ENCODE assay signal across 8 cellular contexts in the genomic region with DNA sequence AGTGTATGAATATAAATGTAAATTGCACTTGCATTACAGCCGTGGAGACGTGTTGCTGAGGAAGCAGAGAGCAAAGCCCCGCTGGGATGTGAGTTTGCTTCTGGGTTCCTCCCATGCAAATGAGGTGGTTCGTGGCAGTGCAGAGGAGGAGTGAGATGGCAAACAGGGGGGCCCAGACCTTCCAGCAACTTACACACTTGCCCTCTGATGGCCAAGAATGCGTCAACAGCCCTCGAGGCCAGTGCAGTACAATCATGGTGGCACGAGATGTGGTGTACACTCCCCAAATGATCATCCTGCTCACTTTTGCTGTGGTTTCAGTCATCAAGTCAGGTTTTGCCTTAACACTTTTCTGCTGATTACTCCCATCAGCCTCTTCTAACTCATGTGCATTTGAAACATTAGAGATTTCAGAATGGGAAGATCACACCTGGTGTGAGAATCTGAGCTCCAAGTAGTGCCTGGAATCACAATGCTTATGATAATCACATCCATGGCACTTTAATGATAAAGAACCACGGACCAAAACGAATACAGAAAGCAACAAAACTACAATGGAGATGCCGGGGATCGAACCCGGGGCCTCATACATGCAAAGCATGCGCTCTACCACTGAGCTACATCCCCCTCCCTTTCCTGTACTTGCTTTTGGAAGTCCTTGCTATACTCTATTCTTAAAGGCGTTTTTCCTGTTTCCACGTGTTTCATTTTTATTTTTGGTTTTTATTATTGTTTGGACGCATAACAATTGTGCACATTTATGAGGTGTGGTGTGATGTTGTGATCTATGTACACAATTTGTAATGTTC. TPM values are rescaled to one million over a fixed set of nuclear protein-coding genes. Genes with fewer than 3 reads are reported as not detected.
A peak's percentile ranks its signal among the peaks of the same experiment; 100 is the strongest.
DNase-seq lines count a peak whose midpoint lies in the region; ATAC-seq lines count a peak whose summit lies in the region.

No MANE protein-coding gene starts in this region.

- H3K18ac ChIP-seq in trophoblast cell (ENCODE audit: low read length), result peak overlapping the region; percentile 28

- H3K4me1 ChIP-seq in CD8-positive, alpha-beta memory T cell (ENCODE audit: insufficient read depth, low read length), result peaks cover 58% of the 10 kb centered on the region
- H3K4me1 ChIP-seq in trophoblast cell (ENCODE audit: control insufficient read depth in 1 of 2, insufficient read depth in 2 of 2, low read length in 2 of 2), result peaks cover 15 to 23% of the 10 kb centered on the region in 2 experiments

- H3K9me3 ChIP-seq in CD8-positive, alpha-beta memory T cell (ENCODE audit: low read length), result no peaks in the 10 kb centered on the region
- H3K9me3 ChIP-seq in trophoblast cell (ENCODE audit: insufficient read depth, low read depth, low read length), result no peaks in the 10 kb centered on the region

- H3K4me3 Mint-ChIP-seq in CD8-positive, alpha-beta memory T cell, result peak overlapping the region; percentile 78 to 85 (median 84)
- peak overlapping the region; percentile 78 to 94 (median 86) for H3K4me3 Mint-ChIP-seq in IgD-negative memory B cell

- POLR2A ChIA-PET in CD8-positive, alpha-beta memory T cell (lab: Charles Lee), result interaction anchor here (0.6 to 9.6 kb wide), 3 partner anchors 8 to 18 kb away, joined by 3 to 224 read pairs (median 7); no protein-coding TSS in a partner anchor

- H3K9ac ChIP-seq in trophoblast cell (ENCODE audit: low read length), result no peak overlapping the region

- H3K27ac ChIP-seq in CD8-positive, alpha-beta memory T cell (ENCODE audit: low read depth, low read length), result peak overlapping the region; percentile 100
- H3K27ac ChIP-seq in trophoblast cell (ENCODE audit: low read depth, low read length), result no peak overlapping the region

- H2AK5ac ChIP-seq in trophoblast cell (ENCODE audit: low read length), result peak overlapping the region; percentile 15

- H3K36me3 ChIP-seq in CD8-positive, alpha-beta memory T cell (ENCODE audit: insufficient read depth, low read length), result no peaks in the 10 kb centered on the region
- H3K36me3 ChIP-seq in trophoblast cell (ENCODE audit: control insufficient read depth in 1 of 2, insufficient read depth in 2 of 2, low read length in 2 of 2), result no peaks in the 10 kb centered on the region

- no peak overlapping the region for H2BK12ac ChIP-seq in trophoblast cell (ENCODE audit: low read length)

- H3K79me2 ChIP-seq in trophoblast cell (ENCODE audit: control insufficient read depth, insufficient read depth, low read length, poor library complexity), result no peaks in the 10 kb centered on the region

- no peak overlapping the region for H3K23ac ChIP-seq in trophoblast cell (ENCODE audit: low read length)

- peak overlapping the region; percentile 45 for H3K4me3 ChIP-seq in CD8-positive, alpha-beta memory T cell (ENCODE audit: low read length)
- peak overlapping the region; percentile 34 for H3K4me3 ChIP-seq in trophoblast cell (ENCODE audit: low read depth, low read length)

- peak overlapping the region; percentile 30 for H4K91ac ChIP-seq in trophoblast cell (ENCODE audit: low read depth, low read length)

- H3K4me1 Mint-ChIP-seq in CD8-positive, alpha-beta memory T cell, result peaks cover 57 to 69% (median 58%) of the 10 kb centered on the region in 3 donors
- H3K4me1 Mint-ChIP-seq in IgD-negative memory B cell, result peaks cover 46 to 56% (median 47%) of the 10 kb centered on the region in 3 donors

- H4K8ac ChIP-seq in trophoblast cell (ENCODE audit: low read depth, low read length), result peak overlapping the region; percentile 41

- peak; percentile 35 to 84 (median 64) for DNase-seq in CD8-positive, alpha-beta memory T cell
- DNase-seq in activated T-cell treated with anti-CD3 and anti-CD28 coated beads for 48 hours (ENCODE audit: low read depth) (peak; percentile 79), fibroblast of the conjunctiva (ENCODE audit: low read depth) (peak; percentile 63), trophoblast cell (peak; percentile 52 to 67), NCI-H1694 treated with DMSO at 0.1 percent for 48 hours (lab: John Stamatoyannopoulos, UW) (no peak), occipital lobe (lab: John Stamatoyannopoulos, UW) (no peak)

- no peaks in the 10 kb centered on the region for H3K36me3 Mint-ChIP-seq in CD8-positive, alpha-beta memory T cell
- H3K36me3 Mint-ChIP-seq in IgD-negative memory B cell, result no peaks in the 10 kb centered on the region

- ATAC-seq in GM21515 (IDR thresholded peaks at IDR 0.05; ENCODE audit: unreplicated experiment), result peak; percentile 44

- no peak overlapping the region for H3K14ac ChIP-seq in trophoblast cell (ENCODE audit: low read length)

- H3K79me1 ChIP-seq in trophoblast cell (ENCODE audit: low read length), result peaks cover 22% of the 10 kb centered on the region

- no peak overlapping the region for H2AFZ ChIP-seq in trophoblast cell (ENCODE audit: insufficient read depth, low read length, poor library complexity)

- peak overlapping the region; percentile 9 for H2BK120ac ChIP-seq in trophoblast cell (ENCODE audit: insufficient read depth, low read length, poor library complexity)

- H3K27me3 ChIP-seq in CD8-positive, alpha-beta memory T cell (ENCODE audit: insufficient read depth, low read length, poor library complexity, severe bottlenecking), result no peaks in the 10 kb centered on the region
- H3K27me3 ChIP-seq in trophoblast cell (ENCODE audit: insufficient read depth, low read length), result no peaks in the 10 kb centered on the region

- H4K12ac ChIP-seq in trophoblast cell (ENCODE audit: low read depth, low read length), result no peak overlapping the region

- no peak overlapping the region for H2BK5ac ChIP-seq in trophoblast cell (ENCODE audit: low read depth, low read length, poor library complexity)

- H3K9me3 Mint-ChIP-seq in CD8-positive, alpha-beta memory T cell, result no peaks in the 10 kb centered on the region
- H3K9me3 Mint-ChIP-seq in IgD-negative memory B cell, result peaks cover 0 to 2% (median 0%) of the 10 kb centered on the region in 3 donors

- H3K4me2 ChIP-seq in trophoblast cell (ENCODE audit: low read length), result peak overlapping the region; percentile 37

- H3K27me3 Mint-ChIP-seq in CD8-positive, alpha-beta memory T cell, result peaks cover 0 to 8% of the 10 kb centered on the region in 2 donors
- no peaks in the 10 kb centered on the region for H3K27me3 Mint-ChIP-seq in IgD-negative memory B cell

- CTCF ChIA-PET in CD8-positive, alpha-beta memory T cell (lab: Charles Lee), result interaction anchor here (1.4 to 30.2 kb wide), 2 partner anchors 15 to 17 kb away, joined by 13 to 711 read pairs; no protein-coding TSS in a partner anchor

- no peak overlapping the region for H3K4ac ChIP-seq in trophoblast cell (ENCODE audit: low read depth, low read length)

- peak overlapping the region; percentile 94 to 100 (median 98) for H3K27ac Mint-ChIP-seq in CD8-positive, alpha-beta memory T cell
- H3K27ac Mint-ChIP-seq in IgD-negative memory B cell, result peak overlapping the region; percentile 99 to 100 (median 99)

- WGBS in trophoblast cell (ENCODE audit: extremely low coverage, insufficient coverage, insufficient read length), result no CpG with 5 or more reads among the region's 16 CpGs

RNA-seq across cellular contexts. Expression of a gene that starts 7.0 kb away (rescaled TPM):
- 100 to 1,000 TPM; 839 to 849 TPM for total RNA-seq in CD8-positive, alpha-beta memory T cell
- polyA plus RNA-seq in CD8-positive, alpha-beta memory T cell, result 1,913 TPM
- 1,893 TPM for polyA plus RNA-seq in IgD-negative memory B cell
- polyA plus RNA-seq in trophoblast cell (2013), result 1,300 and 1,363 TPM in 2 replicates
- 1,477 TPM for total RNA-seq in occipital lobe

RNA-seq across cellular contexts. Expression of a gene that starts 57.7 kb away (rescaled TPM):
- 10 to 100 TPM; 20.4 to 21.6 TPM for total RNA-seq in CD8-positive, alpha-beta memory T cell
- polyA plus RNA-seq in CD8-positive, alpha-beta memory T cell, result 3.6 TPM
- polyA plus RNA-seq in IgD-negative memory B cell, result 23.9 TPM
- 102 and 105 TPM in 2 replicates for polyA plus RNA-seq in trophoblast cell (2013)
- 8.9 TPM for total RNA-seq in occipital lobe

Comparison
In these comparisons a context has a peak if more than half of its experiments do, and no peak if none do; other contexts are left out.
1. DNase-seq: peak in CD8-positive, alpha-beta memory T cell (5 of 5), activated T-cell treated with anti-CD3 and anti-CD28 coated beads for 48 hours (single experiment), fibroblast of the conjunctiva (single experiment) and trophoblast cell (2 of 2); none in NCI-H1694 treated with DMSO at 0.1 percent for 48 hours (single experiment) and occipital lobe (single experiment).